Comparison of ENCODE assay signal across 26 cellular contexts in the genomic region with DNA sequence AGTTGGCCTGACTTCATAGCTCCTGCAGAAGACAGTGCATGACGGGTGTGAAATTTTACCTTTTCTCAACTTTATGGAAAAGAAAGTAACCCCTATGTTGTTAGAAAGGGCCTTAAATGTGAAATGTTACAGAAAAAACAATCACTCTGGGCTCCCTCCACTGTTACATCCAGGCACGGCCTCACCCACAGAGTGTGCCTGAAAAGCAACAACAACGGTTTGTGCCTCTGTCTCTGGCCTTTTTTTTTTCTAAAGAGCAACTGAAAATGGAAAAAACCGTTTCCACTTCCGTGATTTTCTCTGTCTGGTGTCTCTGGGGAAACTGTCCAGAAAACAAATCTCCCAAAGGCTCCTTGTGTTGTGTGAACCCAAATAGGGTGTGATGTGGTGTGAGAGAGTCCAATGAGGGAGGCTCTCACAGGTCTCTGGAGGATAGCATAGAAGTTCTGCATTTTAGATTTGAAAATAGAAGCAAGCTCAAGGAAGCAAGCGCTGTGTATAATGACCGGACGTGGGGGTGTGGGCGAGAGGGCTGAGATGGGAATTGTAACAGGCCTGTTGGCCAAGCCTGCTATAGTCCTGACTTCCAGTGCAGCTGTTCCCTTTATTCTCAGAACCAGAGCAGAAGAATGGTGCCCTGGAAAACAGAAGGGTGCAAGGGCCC.
DNase-seq lines count a peak whose midpoint lies in the region; ATAC-seq, FAIRE-seq and TF ChIP-seq lines count a peak whose summit lies in the region.
"Had no signal": no experiment of that assay in that cellular context is flagged by ENCODE, and none has a peak within 500 bp of the region (broad histone marks: within the 10 kb centered on the region; RNA-seq: fewer than 3 reads in every experiment).

No MANE protein-coding gene starts in this region.

- no peaks in the 10 kb centered on the region for H3K79me2 ChIP-seq in DND-41 (ENCODE audit: insufficient read depth, low read length)

- H3K27me3 ChIP-seq in DND-41 (ENCODE audit: insufficient read depth, low read length, poor library complexity) (no peaks in the 10 kb centered on the region), SJCRH30 (no peaks in the 10 kb centered on the region), heart right ventricle (no peaks in the 10 kb centered on the region)
- H3K27me3 ChIP-seq: vagina had no signal

- no peak overlapping the region for H3K4me2 ChIP-seq in DND-41 (ENCODE audit: insufficient read depth, low read length)
- H3K4me2 ChIP-seq: KMS-11 had no signal

- intact Hi-C loops in heart right ventricle (cut with DNase I): no loop called here

- 45 to 48% methylated on average over 9 of the region's 9 CpGs for WGBS in heart right ventricle, 2 donors

- no peak overlapping the region for H3K4me3 ChIP-seq in DND-41 (ENCODE audit: low read depth in 1 of 2, low read length in 2 of 2)
- peak overlapping the region; percentile 59 for H3K4me3 ChIP-seq in SJCRH30
- peak overlapping the region in 1 of 10 donors; percentile 4 for H3K4me3 ChIP-seq in heart right ventricle
- H3K4me3 ChIP-seq: lung, vagina had no signal

- no peaks in the 10 kb centered on the region for H4K20me1 ChIP-seq in DND-41 (ENCODE audit: insufficient read depth, low read length)

- H2AFZ ChIP-seq in DND-41 (ENCODE audit: low read depth, low read length): no peak overlapping the region

- peak; percentile 19; the same call in 1 of the 3 replicates for ATAC-seq in DND-41 (ENCODE audit: insufficient read depth, low read depth)
- peak; percentile 82 to 95 (median 90) for ATAC-seq in heart right ventricle
- ATAC-seq: HCT116, T-cell had no signal

- H3K36me3 ChIP-seq in DND-41 (ENCODE audit: insufficient read depth, low read length) (no peaks in the 10 kb centered on the region), SJCRH30 (peaks cover 7% of the 10 kb centered on the region; the same call in 1 of the 2 replicates), heart right ventricle (no peaks in the 10 kb centered on the region)
- H3K36me3 ChIP-seq: vagina had no signal

- DNase-seq in DND-41 (no peak), SJCRH30 (peak; percentile 86 to 94), heart right ventricle (peak; percentile 45 to 76), retina (peak; percentile 55), NCI-H2171 treated with DMSO at 0.1 percent for 48 hours (lab: John Stamatoyannopoulos, UW) (no peak), frontal cortex (ENCODE audit: low spot score in 2 of 2) (no peak), DMS 273 (lab: John Stamatoyannopoulos, UW; ENCODE audit: unreplicated experiment) (no peak), KG1 (lab: John Stamatoyannopoulos, UW) (no peak)
- DNase-seq: activated naive CD4-positive, alpha-beta T cell treated with anti-CD3 and anti-CD28 coated beads, Interleukin-2, amount 50 U/mL, for 16 hours; activated T-cell treated with anti-CD3 and anti-CD28 coated beads, Interleukin-2, amount 50 U/mL, for 48 hours; anterior cingulate cortex; central memory CD4-positive, alpha-beta T cell; foreskin fibroblast; islet precursor cell; NCI-H187 treated with DMSO at 0.1 percent for 48 hours; NCI-H345; NCI-H82; nucleus accumbens; SHP77; T-cell had no signal

- H3K4me1 ChIP-seq in DND-41 (ENCODE audit: insufficient read depth, low read length): no peaks in the 10 kb centered on the region
- H3K4me1 ChIP-seq in SJCRH30: peaks cover 45% of the 10 kb centered on the region
- H3K4me1 ChIP-seq in heart right ventricle: peaks cover 3 to 23% (median 17%) of the 10 kb centered on the region in 9 donors
- H3K4me1 ChIP-seq: vagina had no signal

- no peak for TF ChIP-seq CTCF in DND-41 (IDR thresholded peaks at IDR 0.05; ENCODE audit: borderline replicate concordance, extremely low read depth, low read length, poor library complexity, severe bottlenecking)
- no peak for TF ChIP-seq CTCF in heart right ventricle (IDR thresholded peaks at IDR 0.05)

- no peak for FAIRE-seq in frontal cortex (lab: Jason Lieb, UNC)
- FAIRE-seq: TTC549 had no signal

- H3K9ac ChIP-seq in DND-41 (ENCODE audit: low read depth, low read length): no peak overlapping the region
- H3K9ac ChIP-seq: KMS-11 had no signal

- H3K9me3 ChIP-seq in DND-41 (ENCODE audit: insufficient read depth, low read length, severe bottlenecking) (no peaks in the 10 kb centered on the region), SJCRH30 (replicated peaks) (0 out of 2 replicates have a peak, but pooled peaks cover 5% of the 10 kb centered on the region), heart right ventricle (no peaks in the 10 kb centered on the region)
- H3K9me3 ChIP-seq: vagina had no signal

- H3K27ac ChIP-seq in DND-41 (ENCODE audit: low read length) (no peak overlapping the region), SJCRH30 (peak overlapping the region; percentile 97), heart right ventricle (peak overlapping the region; percentile 29 to 84 (median 66))
- H3K27ac ChIP-seq: C4-2B, KMS-11, vagina had no signal

Comparison
In these comparisons a context has a peak if more than half of its experiments do, and no peak if none do; other contexts are left out.
1. DNase-seq: peak in SJCRH30 (2 of 2), heart right ventricle (2 of 2) and retina (single experiment); none in DND-41 (single experiment), NCI-H2171 treated with DMSO at 0.1 percent for 48 hours (single experiment), frontal cortex (0 of 2), DMS 273 (single experiment) and KG1 (single experiment).